In genomic region chrX:1624861-1625215, GRCh38 we compare ENCODE assay signal across 8 cellular contexts. TPM values are rescaled to one million over a fixed set of nuclear protein-coding genes. Genes with fewer than 3 reads are reported as not detected.
"Had no signal": no experiment of that assay in that cellular context is flagged by ENCODE, and none has a peak within 500 bp of the region (broad histone marks: within the 10 kb centered on the region; RNA-seq: fewer than 3 reads in every experiment).

No MANE protein-coding gene starts in this region.

RNA-seq across cellular contexts. Expression of gene ASMT, which starts 10.0 kb away (rescaled TPM):
- total RNA-seq: myocyte; naive thymus-derived CD8-positive, alpha-beta T cell; osteocyte; pulmonary artery endothelial cell; right atrium auricular region; smooth muscle cell; transverse colon; vagina had no signal
- polyA plus RNA-seq: naive thymus-derived CD8-positive, alpha-beta T cell had no signal
